Comparison of ENCODE assay signal across 1 cellular context in genomic region chr7:100874577-100875355, GRCh38.
TF ChIP-seq lines count a peak whose summit lies in the region.

TSS of gene SRRT (plus strand) at chr7:100875103. CDS start at chr7:100875591, 488 bp downstream.

TF ChIP-seq in HepG2, 621 proteins besides CTCF, POLR2A, EP300 and RAD21 (continued from another document and continues in another):
- TF ChIP-seq, protein P1, sequence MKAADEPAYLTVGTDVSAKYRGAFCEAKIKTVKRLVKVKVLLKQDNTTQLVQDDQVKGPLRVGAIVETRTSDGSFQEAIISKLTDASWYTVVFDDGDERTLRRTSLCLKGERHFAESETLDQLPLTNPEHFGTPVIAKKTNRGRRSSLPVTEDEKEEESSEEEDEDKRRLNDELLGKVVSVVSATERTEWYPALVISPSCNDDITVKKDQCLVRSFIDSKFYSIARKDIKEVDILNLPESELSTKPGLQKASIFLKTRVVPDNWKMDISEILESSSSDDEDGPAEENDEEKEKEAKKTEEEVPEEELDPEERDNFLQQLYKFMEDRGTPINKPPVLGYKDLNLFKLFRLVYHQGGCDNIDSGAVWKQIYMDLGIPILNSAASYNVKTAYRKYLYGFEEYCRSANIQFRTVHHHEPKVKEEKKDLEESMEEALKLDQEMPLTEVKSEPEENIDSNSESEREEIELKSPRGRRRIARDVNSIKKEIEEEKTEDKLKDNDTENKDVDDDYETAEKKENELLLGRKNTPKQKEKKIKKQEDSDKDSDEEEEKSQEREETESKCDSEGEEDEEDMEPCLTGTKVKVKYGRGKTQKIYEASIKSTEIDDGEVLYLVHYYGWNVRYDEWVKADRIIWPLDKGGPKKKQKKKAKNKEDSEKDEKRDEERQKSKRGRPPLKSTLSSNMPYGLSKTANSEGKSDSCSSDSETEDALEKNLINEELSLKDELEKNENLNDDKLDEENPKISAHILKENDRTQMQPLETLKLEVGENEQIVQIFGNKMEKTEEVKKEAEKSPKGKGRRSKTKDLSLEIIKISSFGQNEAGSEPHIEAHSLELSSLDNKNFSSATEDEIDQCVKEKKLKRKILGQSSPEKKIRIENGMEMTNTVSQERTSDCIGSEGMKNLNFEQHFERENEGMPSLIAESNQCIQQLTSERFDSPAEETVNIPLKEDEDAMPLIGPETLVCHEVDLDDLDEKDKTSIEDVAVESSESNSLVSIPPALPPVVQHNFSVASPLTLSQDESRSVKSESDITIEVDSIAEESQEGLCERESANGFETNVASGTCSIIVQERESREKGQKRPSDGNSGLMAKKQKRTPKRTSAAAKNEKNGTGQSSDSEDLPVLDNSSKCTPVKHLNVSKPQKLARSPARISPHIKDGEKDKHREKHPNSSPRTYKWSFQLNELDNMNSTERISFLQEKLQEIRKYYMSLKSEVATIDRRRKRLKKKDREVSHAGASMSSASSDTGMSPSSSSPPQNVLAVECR (CRISPR knock-in tag; IDR thresholded peaks at IDR 0.05; ENCODE audit: borderline replicate concordance) = peak; percentile 90
- no peak for TF ChIP-seq ARID3A (IDR thresholded peaks at IDR 0.05; ENCODE audit: low read depth, low read length)
- TF ChIP-seq ZNF34 (CRISPR knock-in tag; IDR thresholded peaks at IDR 0.05; ENCODE audit: borderline replicate concordance) = peak; percentile 88; the same call in 1 of the 2 replicates
- TF ChIP-seq YEATS4 (CRISPR knock-in tag; IDR thresholded peaks at IDR 0.05; ENCODE audit: borderline replicate concordance) = peak; percentile 89
- peak; percentile 51; the same call in 1 of the 2 replicates for TF ChIP-seq ZKSCAN8 (CRISPR knock-in tag; IDR thresholded peaks at IDR 0.05; ENCODE audit: borderline replicate concordance)
- peak; percentile 93; the same call in 1 of the 2 replicates for TF ChIP-seq TOPORS (CRISPR knock-in tag; IDR thresholded peaks at IDR 0.05)
- peak; percentile 95 for TF ChIP-seq THAP11 (CRISPR knock-in tag; IDR thresholded peaks at IDR 0.05)
- TF ChIP-seq ZNF124 (CRISPR knock-in tag; IDR thresholded peaks at IDR 0.05) = no peak; the same call in 1 of the 2 replicates
- TF ChIP-seq ZNF205 (CRISPR knock-in tag; IDR thresholded peaks at IDR 0.05) = no peak; the same call in 1 of the 2 replicates
- TF ChIP-seq, protein P2, sequence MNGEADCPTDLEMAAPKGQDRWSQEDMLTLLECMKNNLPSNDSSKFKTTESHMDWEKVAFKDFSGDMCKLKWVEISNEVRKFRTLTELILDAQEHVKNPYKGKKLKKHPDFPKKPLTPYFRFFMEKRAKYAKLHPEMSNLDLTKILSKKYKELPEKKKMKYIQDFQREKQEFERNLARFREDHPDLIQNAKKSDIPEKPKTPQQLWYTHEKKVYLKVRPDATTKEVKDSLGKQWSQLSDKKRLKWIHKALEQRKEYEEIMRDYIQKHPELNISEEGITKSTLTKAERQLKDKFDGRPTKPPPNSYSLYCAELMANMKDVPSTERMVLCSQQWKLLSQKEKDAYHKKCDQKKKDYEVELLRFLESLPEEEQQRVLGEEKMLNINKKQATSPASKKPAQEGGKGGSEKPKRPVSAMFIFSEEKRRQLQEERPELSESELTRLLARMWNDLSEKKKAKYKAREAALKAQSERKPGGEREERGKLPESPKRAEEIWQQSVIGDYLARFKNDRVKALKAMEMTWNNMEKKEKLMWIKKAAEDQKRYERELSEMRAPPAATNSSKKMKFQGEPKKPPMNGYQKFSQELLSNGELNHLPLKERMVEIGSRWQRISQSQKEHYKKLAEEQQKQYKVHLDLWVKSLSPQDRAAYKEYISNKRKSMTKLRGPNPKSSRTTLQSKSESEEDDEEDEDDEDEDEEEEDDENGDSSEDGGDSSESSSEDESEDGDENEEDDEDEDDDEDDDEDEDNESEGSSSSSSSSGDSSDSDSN (CRISPR knock-in tag; IDR thresholded peaks at IDR 0.05) = peak; percentile 68
- peak; percentile 43; the same call in 1 of the 2 replicates for TF ChIP-seq GFI1 (CRISPR knock-in tag; IDR thresholded peaks at IDR 0.05; ENCODE audit: borderline replicate concordance)
- TF ChIP-seq FOXC1 (CRISPR knock-in tag; IDR thresholded peaks at IDR 0.05; ENCODE audit: borderline replicate concordance) = peak; percentile 86
- TF ChIP-seq HES4 (CRISPR knock-in tag; IDR thresholded peaks at IDR 0.05; ENCODE audit: borderline replicate concordance) = 0 out of 2 replicates have a peak, but pooled peaks have one; percentile 4
- 0 out of 2 replicates have a peak, but pooled peaks have one; percentile 58 for TF ChIP-seq ZNF101 (CRISPR knock-in tag; IDR thresholded peaks at IDR 0.05; ENCODE audit: borderline replicate concordance, low read depth)
- no peak for TF ChIP-seq TBX3 (IDR thresholded peaks at IDR 0.05; ENCODE audit: borderline replicate concordance)
- TF ChIP-seq ZNF891 (CRISPR knock-in tag; IDR thresholded peaks at IDR 0.05) = peak; percentile 89
- TF ChIP-seq ERF (CRISPR knock-in tag; IDR thresholded peaks at IDR 0.05) = peak; percentile 67; the same call in 1 of the 2 replicates
- TF ChIP-seq TRAFD1 (CRISPR knock-in tag; IDR thresholded peaks at IDR 0.05; ENCODE audit: borderline replicate concordance) = no peak
- peak; percentile 93 for TF ChIP-seq CSRNP1 (CRISPR knock-in tag; IDR thresholded peaks at IDR 0.05)
- TF ChIP-seq TCF12 (IDR thresholded peaks at IDR 0.05) = no peak
- peak; percentile 68; the same call in 1 of the 2 replicates for TF ChIP-seq TCF12 (CRISPR knock-in tag; IDR thresholded peaks at IDR 0.05)
- TF ChIP-seq, protein P3, sequence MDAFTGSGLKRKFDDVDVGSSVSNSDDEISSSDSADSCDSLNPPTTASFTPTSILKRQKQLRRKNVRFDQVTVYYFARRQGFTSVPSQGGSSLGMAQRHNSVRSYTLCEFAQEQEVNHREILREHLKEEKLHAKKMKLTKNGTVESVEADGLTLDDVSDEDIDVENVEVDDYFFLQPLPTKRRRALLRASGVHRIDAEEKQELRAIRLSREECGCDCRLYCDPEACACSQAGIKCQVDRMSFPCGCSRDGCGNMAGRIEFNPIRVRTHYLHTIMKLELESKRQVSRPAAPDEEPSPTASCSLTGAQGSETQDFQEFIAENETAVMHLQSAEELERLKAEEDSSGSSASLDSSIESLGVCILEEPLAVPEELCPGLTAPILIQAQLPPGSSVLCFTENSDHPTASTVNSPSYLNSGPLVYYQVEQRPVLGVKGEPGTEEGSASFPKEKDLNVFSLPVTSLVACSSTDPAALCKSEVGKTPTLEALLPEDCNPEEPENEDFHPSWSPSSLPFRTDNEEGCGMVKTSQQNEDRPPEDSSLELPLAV (CRISPR knock-in tag; conservative IDR thresholded peaks at IDR 0.05; ENCODE audit: low read depth) = 0 out of 2 replicates have a peak, but pooled peaks have one; percentile 60
- no peak for TF ChIP-seq NFIC (IDR thresholded peaks at IDR 0.05; ENCODE audit: low read length)
- 0 out of 2 replicates have a peak, but pooled peaks have one; percentile 3 for TF ChIP-seq GLI4 (CRISPR knock-in tag; IDR thresholded peaks at IDR 0.05; ENCODE audit: borderline replicate concordance)
- TF ChIP-seq KDM5B (CRISPR knock-in tag; IDR thresholded peaks at IDR 0.05; ENCODE audit: borderline replicate concordance) = peak; percentile 73; the same call in 1 of the 2 replicates
- peak in 1 of 2 experiments; percentile 81; a peak in 2 of 4 replicates for TF ChIP-seq KLF16 (CRISPR knock-in tag; IDR thresholded peaks at IDR 0.05)
- 0 out of 2 replicates have a peak, but pooled peaks have one; percentile 70 for TF ChIP-seq PCBP1 (IDR thresholded peaks at IDR 0.05; ENCODE audit: borderline replicate concordance, low read depth, low read length)
- TF ChIP-seq MXD4 (CRISPR knock-in tag; IDR thresholded peaks at IDR 0.05) = peak; percentile 41; the same call in 1 of the 2 replicates
- TF ChIP-seq, protein P4, sequence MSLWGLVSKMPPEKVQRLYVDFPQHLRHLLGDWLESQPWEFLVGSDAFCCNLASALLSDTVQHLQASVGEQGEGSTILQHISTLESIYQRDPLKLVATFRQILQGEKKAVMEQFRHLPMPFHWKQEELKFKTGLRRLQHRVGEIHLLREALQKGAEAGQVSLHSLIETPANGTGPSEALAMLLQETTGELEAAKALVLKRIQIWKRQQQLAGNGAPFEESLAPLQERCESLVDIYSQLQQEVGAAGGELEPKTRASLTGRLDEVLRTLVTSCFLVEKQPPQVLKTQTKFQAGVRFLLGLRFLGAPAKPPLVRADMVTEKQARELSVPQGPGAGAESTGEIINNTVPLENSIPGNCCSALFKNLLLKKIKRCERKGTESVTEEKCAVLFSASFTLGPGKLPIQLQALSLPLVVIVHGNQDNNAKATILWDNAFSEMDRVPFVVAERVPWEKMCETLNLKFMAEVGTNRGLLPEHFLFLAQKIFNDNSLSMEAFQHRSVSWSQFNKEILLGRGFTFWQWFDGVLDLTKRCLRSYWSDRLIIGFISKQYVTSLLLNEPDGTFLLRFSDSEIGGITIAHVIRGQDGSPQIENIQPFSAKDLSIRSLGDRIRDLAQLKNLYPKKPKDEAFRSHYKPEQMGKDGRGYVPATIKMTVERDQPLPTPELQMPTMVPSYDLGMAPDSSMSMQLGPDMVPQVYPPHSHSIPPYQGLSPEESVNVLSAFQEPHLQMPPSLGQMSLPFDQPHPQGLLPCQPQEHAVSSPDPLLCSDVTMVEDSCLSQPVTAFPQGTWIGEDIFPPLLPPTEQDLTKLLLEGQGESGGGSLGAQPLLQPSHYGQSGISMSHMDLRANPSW (CRISPR knock-in tag; IDR thresholded peaks at IDR 0.05; ENCODE audit: borderline replicate concordance) = peak; percentile 84
- TF ChIP-seq, protein P5, sequence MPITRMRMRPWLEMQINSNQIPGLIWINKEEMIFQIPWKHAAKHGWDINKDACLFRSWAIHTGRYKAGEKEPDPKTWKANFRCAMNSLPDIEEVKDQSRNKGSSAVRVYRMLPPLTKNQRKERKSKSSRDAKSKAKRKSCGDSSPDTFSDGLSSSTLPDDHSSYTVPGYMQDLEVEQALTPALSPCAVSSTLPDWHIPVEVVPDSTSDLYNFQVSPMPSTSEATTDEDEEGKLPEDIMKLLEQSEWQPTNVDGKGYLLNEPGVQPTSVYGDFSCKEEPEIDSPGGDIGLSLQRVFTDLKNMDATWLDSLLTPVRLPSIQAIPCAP (CRISPR knock-in tag; IDR thresholded peaks at IDR 0.05; ENCODE audit: low read depth) = no peak
- no peak for TF ChIP-seq ZSCAN20 (CRISPR knock-in tag; IDR thresholded peaks at IDR 0.05; ENCODE audit: borderline replicate concordance)
- TF ChIP-seq ZNF747 (CRISPR knock-in tag; IDR thresholded peaks at IDR 0.05; ENCODE audit: borderline replicate concordance) = peak; percentile 77; the same call in 1 of the 2 replicates
- peak; percentile 97 for TF ChIP-seq ZBTB25 (CRISPR knock-in tag; IDR thresholded peaks at IDR 0.05)
- TF ChIP-seq, protein P6, sequence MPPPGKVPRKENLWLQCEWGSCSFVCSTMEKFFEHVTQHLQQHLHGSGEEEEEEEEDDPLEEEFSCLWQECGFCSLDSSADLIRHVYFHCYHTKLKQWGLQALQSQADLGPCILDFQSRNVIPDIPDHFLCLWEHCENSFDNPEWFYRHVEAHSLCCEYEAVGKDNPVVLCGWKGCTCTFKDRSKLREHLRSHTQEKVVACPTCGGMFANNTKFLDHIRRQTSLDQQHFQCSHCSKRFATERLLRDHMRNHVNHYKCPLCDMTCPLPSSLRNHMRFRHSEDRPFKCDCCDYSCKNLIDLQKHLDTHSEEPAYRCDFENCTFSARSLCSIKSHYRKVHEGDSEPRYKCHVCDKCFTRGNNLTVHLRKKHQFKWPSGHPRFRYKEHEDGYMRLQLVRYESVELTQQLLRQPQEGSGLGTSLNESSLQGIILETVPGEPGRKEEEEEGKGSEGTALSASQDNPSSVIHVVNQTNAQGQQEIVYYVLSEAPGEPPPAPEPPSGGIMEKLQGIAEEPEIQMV (CRISPR knock-in tag; IDR thresholded peaks at IDR 0.05; ENCODE audit: low read depth) = 0 out of 2 replicates have a peak, but pooled peaks have one; percentile 26
